Comparison of ENCODE assay signal across 15 cellular contexts in genomic region chr7:70619659-70620058, GRCh38.
"Had no signal": no experiment of that assay in that cellular context is flagged by ENCODE, and none has a peak within 500 bp of the region (broad histone marks: within the 10 kb centered on the region; RNA-seq: fewer than 3 reads in every experiment).

No MANE protein-coding gene starts in this region.

- H3K4me1 ChIP-seq: upper lobe of right lung had no signal

- H3K27me3 ChIP-seq: brain microvascular endothelial cell, gastroesophageal sphincter, upper lobe of right lung had no signal

- ATAC-seq: effector memory CD8-positive, alpha-beta T cell; gastroesophageal sphincter; natural killer cell; stimulated activated naive CD8-positive, alpha-beta T cell treated with anti-CD3 and anti-CD28 coated beads, Interleukin-15, Interleukin-2, amounts not matched to agents 100 U/mL and 50 U/mL, for 24 hours; upper lobe of right lung had no signal

- H3K4me1 Mint-ChIP-seq: activated naive CD4-positive, alpha-beta T cell treated with anti-CD3 and anti-CD28 coated beads, Interleukin-2, amount 50 U/mL, for 24 hours; natural killer cell had no signal

- DNase-seq: activated CD4-positive, alpha-beta T cell treated with anti-CD3 and anti-CD28 coated beads, Interleukin-2, amount 50 U/mL, for 1 hour; activated CD4-positive, CD25-positive, alpha-beta regulatory T cell; activated effector memory CD4-positive, alpha-beta T cell treated with Interleukin-2 at 50 U/mL for 16 hours; activated T-cell treated with anti-CD3 and anti-CD28 coated beads, Interleukin-2, amount 50 U/mL, for 1 hour; amniotic stem cell; brain microvascular endothelial cell; effector memory CD8-positive, alpha-beta T cell; natural killer cell; stimulated activated CD4-positive, alpha-beta T cell treated with anti-CD3 and anti-CD28 coated beads, Interleukin-2, amount 100 ng/mL, for 48 hours; stimulated activated naive CD8-positive, alpha-beta T cell treated with anti-CD3 and anti-CD28 coated beads, Interleukin-15, Interleukin-2, amounts not matched to agents 100 U/mL and 50 U/mL, for 24 hours; T-helper 2 cell; upper lobe of right lung had no signal

- H3K36me3 Mint-ChIP-seq: activated naive CD4-positive, alpha-beta T cell treated with anti-CD3 and anti-CD28 coated beads, Interleukin-2, amount 50 U/mL, for 24 hours; natural killer cell had no signal

- H3K27ac ChIP-seq: brain microvascular endothelial cell, gastroesophageal sphincter, upper lobe of right lung had no signal

- H3K27ac Mint-ChIP-seq: activated naive CD4-positive, alpha-beta T cell treated with anti-CD3 and anti-CD28 coated beads, Interleukin-2, amount 50 U/mL, for 24 hours; effector memory CD8-positive, alpha-beta T cell; natural killer cell had no signal

- H3K27me3 Mint-ChIP-seq: activated naive CD4-positive, alpha-beta T cell treated with anti-CD3 and anti-CD28 coated beads, Interleukin-2, amount 50 U/mL, for 24 hours; effector memory CD8-positive, alpha-beta T cell had no signal

- H3K4me3 ChIP-seq: gastroesophageal sphincter, lung, upper lobe of right lung had no signal

- H3K9me3 Mint-ChIP-seq: activated naive CD4-positive, alpha-beta T cell treated with anti-CD3 and anti-CD28 coated beads, Interleukin-2, amount 50 U/mL, for 24 hours; effector memory CD8-positive, alpha-beta T cell; natural killer cell had no signal

- H3K4me3 Mint-ChIP-seq: activated naive CD4-positive, alpha-beta T cell treated with anti-CD3 and anti-CD28 coated beads, Interleukin-2, amount 50 U/mL, for 24 hours; effector memory CD8-positive, alpha-beta T cell; natural killer cell had no signal

- H3K36me3 ChIP-seq: brain microvascular endothelial cell, gastroesophageal sphincter, upper lobe of right lung had no signal

- H3K9me3 ChIP-seq: gastroesophageal sphincter, upper lobe of right lung had no signal
